ENCODE assay signal across 8 cellular contexts in the genomic region with DNA sequence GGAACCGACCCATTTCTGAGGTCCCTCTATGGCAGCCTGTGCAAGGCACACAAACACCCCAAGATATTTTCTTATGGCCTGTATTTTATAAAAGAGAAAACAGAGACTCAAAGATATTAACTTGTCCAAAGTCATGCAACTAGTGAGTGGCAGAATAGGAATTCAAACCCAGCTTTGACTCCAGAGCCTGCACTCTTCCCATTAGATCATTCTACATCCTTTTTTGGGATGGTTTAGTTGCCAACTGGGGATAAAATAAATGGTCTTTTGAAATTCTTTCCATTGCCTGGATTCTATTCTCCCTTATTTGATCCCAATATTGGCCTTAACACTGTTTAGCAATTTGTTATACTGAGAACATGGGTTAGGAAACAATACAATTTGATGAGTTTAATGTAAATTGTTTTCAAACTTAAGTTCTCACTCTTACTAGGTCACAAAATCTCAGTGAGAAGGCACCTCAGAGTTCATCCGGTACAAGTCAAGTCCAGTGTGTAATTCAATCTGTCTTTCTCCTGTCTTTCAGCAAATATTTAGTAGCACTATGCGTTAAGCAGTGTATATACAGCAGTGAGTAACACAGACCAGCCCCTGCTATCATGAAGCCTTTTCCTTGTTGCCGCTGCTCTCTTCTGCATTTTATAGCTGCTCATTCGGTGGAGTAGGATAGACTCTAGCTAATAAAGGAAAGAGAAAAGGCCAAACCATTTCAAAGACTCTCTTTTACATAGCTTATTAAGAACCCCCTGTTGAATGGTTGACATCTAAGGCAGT.
DNase-seq lines count a peak whose midpoint lies in the region; ATAC-seq and TF ChIP-seq lines count a peak whose summit lies in the region.

No MANE protein-coding gene starts in this region.

- peak overlapping the region; percentile 88 for H3K27ac ChIP-seq in foreskin keratinocyte

- no peak overlapping the region for H3K4me3 Mint-ChIP-seq in glutamatergic neuron (ENCODE audit: unreplicated experiment)

- no peaks in the 10 kb centered on the region for H3K36me3 Mint-ChIP-seq in glutamatergic neuron (ENCODE audit: unreplicated experiment)

- no peaks in the 10 kb centered on the region for H3K27me3 Mint-ChIP-seq in glutamatergic neuron (ENCODE audit: unreplicated experiment)

- no peaks in the 10 kb centered on the region for H3K4me1 Mint-ChIP-seq in glutamatergic neuron (ENCODE audit: low read depth, unreplicated experiment)

- H3K27ac Mint-ChIP-seq in glutamatergic neuron (ENCODE audit: unreplicated experiment): no peak overlapping the region

- H3K4me1 ChIP-seq in foreskin keratinocyte: peaks cover 9% of the 10 kb centered on the region

- no peaks in the 10 kb centered on the region for H3K27me3 ChIP-seq in foreskin keratinocyte

- H3K9me3 Mint-ChIP-seq in glutamatergic neuron (ENCODE audit: unreplicated experiment): no peaks in the 10 kb centered on the region

- no peak for TF ChIP-seq CTCF in foreskin keratinocyte (conservative IDR thresholded peaks at IDR 0.05)
- no peak for TF ChIP-seq CTCF in glutamatergic neuron (IDR thresholded peaks at IDR 0.05; ENCODE audit: partially characterized antibody, unreplicated experiment)

- DNase-seq in DMS 273 (lab: John Stamatoyannopoulos, UW; ENCODE audit: unreplicated experiment) (peak; percentile 16), foreskin keratinocyte (peak in 1 of 2 donors; percentile 17), renal cortical epithelial cell (ENCODE audit: low read depth) (peak; percentile 22), glutamatergic neuron (no peak), T-helper 2 cell (no peak)
- DNase-seq in stimulated activated naive CD4-positive, alpha-beta T cell treated with Interleukin-2 at 50 U/mL for 16 hours (lab: John Stamatoyannopoulos, UW): no peak

- ATAC-seq in SK-N-SH treated with all-trans-retinoic acid at 6 μM for 48 hours (peak; percentile 69), foreskin keratinocyte (no peak), esophagus mucosa (no peak)

TF ChIP-seq in SK-N-SH treated with all-trans-retinoic acid at 6 μM for 48 hours, 23 proteins besides CTCF, POLR2A, EP300 and RAD21:
- TF ChIP-seq TOX (CRISPR knock-in tag; IDR thresholded peaks at IDR 0.05; ENCODE audit: borderline replicate concordance) (no peak), OSR1 (CRISPR knock-in tag; IDR thresholded peaks at IDR 0.05) (no peak), CSDC2 (CRISPR knock-in tag; IDR thresholded peaks at IDR 0.05) (no peak), ZC3H10 (CRISPR knock-in tag; IDR thresholded peaks at IDR 0.05) (no peak), SNAI2 (CRISPR knock-in tag; IDR thresholded peaks at IDR 0.05) (no peak), ZNF565 (CRISPR knock-in tag; conservative IDR thresholded peaks at IDR 0.05; ENCODE audit: low read depth) (no peak), ESRRG (CRISPR knock-in tag; IDR thresholded peaks at IDR 0.05) (no peak), TCF4 (CRISPR knock-in tag; IDR thresholded peaks at IDR 0.05; ENCODE audit: borderline replicate concordance) (no peak)

Comparison
In these comparisons a context has a peak if more than half of its experiments do, and no peak if none do; other contexts are left out.
1. DNase-seq: peak in DMS 273 (single experiment) and renal cortical epithelial cell (single experiment); none in glutamatergic neuron (single experiment), stimulated activated naive CD4-positive, alpha-beta T cell treated with Interleukin-2 at 50 U/mL for 16 hours (single experiment) and T-helper 2 cell (0 of 5).